In genomic region chr2:46315103-46315890, GRCh38 we compare ENCODE assay signal across 8 cellular contexts. TPM values are rescaled to one million over a fixed set of nuclear protein-coding genes. Genes with fewer than 3 reads are reported as not detected.
A peak's percentile ranks its signal among the peaks of the same experiment; 100 is the strongest.
DNase-seq lines count a peak whose midpoint lies in the region; ATAC-seq, FAIRE-seq and TF ChIP-seq lines count a peak whose summit lies in the region.

No MANE protein-coding gene starts in this region.

- TF ChIP-seq POLR2A in K562 (conservative IDR thresholded peaks at IDR 0.05), result 0 out of 2 replicates have a peak, but pooled peaks have one; percentile 42
- peak in 2 of 4 donors; percentile 50 to 52 for TF ChIP-seq POLR2A in upper lobe of left lung (IDR thresholded peaks at IDR 0.05)

- BruUV-seq in K562 (replicated peaks; lab: Mats Ljungman, UMichigan), result no TSS peak

- H3K9ac ChIP-seq in K562 (ENCODE audit: insufficient read depth in 1 of 2, low read depth in 2 of 2, low read length in 2 of 2), result peak overlapping the region; percentile 57 to 77

- DNase-seq in AG09309 (ENCODE audit: low read depth) (peak; percentile 87), KBM-7 (peak; percentile 34), K562 (ENCODE audit: extremely low read depth in 1 of 4, low spot score in 3 of 4) (peak; percentile 75 to 92 (median 82)), left lung (peak; percentile 83 to 84), upper lobe of left lung (peak in 1 of 2 donors; percentile 90), GF-D8 (lab: John Stamatoyannopoulos, UW) (no peak), iPS-NIHi11 (ENCODE audit: low spot score) (no peak)

- H4K20me1 ChIP-seq in K562 (replicated peaks; ENCODE audit: control insufficient read depth, insufficient read depth, low read length), result no peaks in the 10 kb centered on the region

- TF ChIP-seq CTCF in AG09309 (IDR thresholded peaks at IDR 0.05; ENCODE audit: control insufficient read depth, insufficient read depth, low read depth, low read length, missing control alignments), result no peak
- no peak for TF ChIP-seq CTCF in K562 (IDR thresholded peaks at IDR 0.05 in 2 of 3, conservative IDR thresholded peaks at IDR 0.05 in 1 of 3; ENCODE audit: insufficient read depth in 2 of 3, low read depth in 1 of 3, low read length in 3 of 3)
- no peak for TF ChIP-seq CTCF in left lung (IDR thresholded peaks at IDR 0.05)
- TF ChIP-seq CTCF in upper lobe of left lung (IDR thresholded peaks at IDR 0.05), result peak in 1 of 6 experiments; percentile 5

- peak overlapping the region; percentile 62 for H3K4me2 ChIP-seq in K562 (ENCODE audit: insufficient read depth, low read length)

- 0 out of 4 replicates have a peak, but pooled peaks of 1 of the 2 experiments have one; percentile 10 for TF ChIP-seq RAD21 in K562 (CRISPR knock-in tag; conservative IDR thresholded peaks at IDR 0.05 in 1 of 2, IDR thresholded peaks at IDR 0.05 in 1 of 2)

- intact Hi-C loops in K562 (cut with micrococcal nuclease) (loop anchor here (1.0 to 10.0 kb wide), 2 partner anchors 25 to 120 kb away; no protein-coding TSS in a partner anchor), left lung (cut with DNase I) (no loop called here)

- TF ChIP-seq EP300 in K562 (IDR thresholded peaks at IDR 0.05; ENCODE audit: low read length) (peak; percentile 88), upper lobe of left lung (IDR thresholded peaks at IDR 0.05) (peak in 3 of 4 donors; percentile 61 to 93 (median 80))

- H3K79me2 ChIP-seq in K562 (ENCODE audit: control insufficient read depth, insufficient read depth, low read length), result peaks cover 4% of the 10 kb centered on the region; the same call in 1 of the 3 replicates

- H2AFZ ChIP-seq in K562 (ENCODE audit: low read depth, low read length), result peak overlapping the region; percentile 61

- CTCF ChIA-PET in K562 (lab: Yijun Ruan, JAX; ENCODE audit: low intra/inter-chr PET ratio), result no interaction called here

- H3K4me3 ChIP-seq in AG09309 (ENCODE audit: control insufficient read depth, low read depth, low read length), result no peak overlapping the region
- no peak overlapping the region for H3K4me3 ChIP-seq in K562
- no peak overlapping the region for H3K4me3 ChIP-seq in left lung
- H3K4me3 ChIP-seq in upper lobe of left lung, result peak overlapping the region in 1 of 4 donors; percentile 1

- peak; percentile 93 for FAIRE-seq in K562 (lab: Jason Lieb, UNC)

- peaks cover 10% of the 10 kb centered on the region for H3K9me1 ChIP-seq in K562 (ENCODE audit: control insufficient read depth, insufficient read depth, low read length)

- WGBS in K562 (ENCODE audit: insufficient coverage, low coverage, missing lambda C conversion rate), result under 1% methylated on average over 10 of the region's 11 CpGs
- 23 to 32% methylated on average over 9 to 11 of the region's 11 CpGs for WGBS in upper lobe of left lung, 2 donors

- H3K27ac ChIP-seq in K562 (ENCODE audit: extremely low read depth, low read depth, low read length), result peak overlapping the region; percentile 86
- peak overlapping the region; percentile 66 to 82 for H3K27ac ChIP-seq in left lung
- peak overlapping the region; percentile 80 to 98 (median 96) for H3K27ac ChIP-seq in upper lobe of left lung

- H3K27me3 ChIP-seq in K562 (ENCODE audit: control insufficient read depth in 2 of 2, insufficient read depth in 2 of 2, low read length in 2 of 2), result no peaks in the 10 kb centered on the region
- H3K27me3 ChIP-seq in left lung, result no peaks in the 10 kb centered on the region
- H3K27me3 ChIP-seq in upper lobe of left lung, result no peaks in the 10 kb centered on the region

- H3K4me1 ChIP-seq in K562 (replicated peaks in 1 of 2; ENCODE audit: control insufficient read depth in 2 of 2, insufficient read depth in 2 of 2, low read length in 2 of 2) (peaks cover 24 to 61% of the 10 kb centered on the region in 2 experiments), left lung (peaks cover 48 to 95% of the 10 kb centered on the region in 2 donors), upper lobe of left lung (peaks cover 71 to 99% (median 93%) of the 10 kb centered on the region in 4 donors)

- H3K36me3 ChIP-seq in K562 (ENCODE audit: control insufficient read depth, insufficient read depth, low read length), result no peaks in the 10 kb centered on the region
- no peaks in the 10 kb centered on the region for H3K36me3 ChIP-seq in left lung
- peaks cover 0 to 19% (median 4%) of the 10 kb centered on the region in 4 donors for H3K36me3 ChIP-seq in upper lobe of left lung

- ATAC-seq in K562 (peak; percentile 89), left lung (peak; percentile 82), upper lobe of left lung (ENCODE audit: low FRiP score in 2 of 2) (peak; percentile 91 to 94), HG03378 (IDR thresholded peaks at IDR 0.05; ENCODE audit: unreplicated experiment) (no peak)

- H3K9me3 ChIP-seq in K562 (replicated peaks; ENCODE audit: control insufficient read depth, insufficient read depth, low read depth, low read length) (no peaks in the 10 kb centered on the region), left lung (no peaks in the 10 kb centered on the region), upper lobe of left lung (no peaks in the 10 kb centered on the region)

- POLR2A ChIA-PET in K562 (lab: Yijun Ruan, JAX), result interaction anchor here (1.0 to 2.6 kb wide), 6 partner anchors 10 to 42 kb away, joined by 3 to 8 read pairs (median 5); partner anchors contain the start of gene EPAS1

- in situ Hi-C loops in KBM-7 (cut with MboI; ENCODE audit: low pct_unique_long_range_greater_than_20kb, low sequenced_read_pairs) (no loop called here), K562 (cut with MboI) (no loop called here)

TF ChIP-seq in K562, 482 proteins besides CTCF, POLR2A, EP300 and RAD21 (continues in another document):
- TF ChIP-seq NFATC3 (IDR thresholded peaks at IDR 0.05), result 0 out of 2 replicates have a peak, but pooled peaks have one; percentile 57
- no peak for TF ChIP-seq HCFC1 (IDR thresholded peaks at IDR 0.05; ENCODE audit: low read depth, low read length)
- TF ChIP-seq PHTF2 (CRISPR knock-in tag; IDR thresholded peaks at IDR 0.05), result 0 out of 2 replicates have a peak, but pooled peaks have one; percentile 61
- TF ChIP-seq ZNF668 (CRISPR knock-in tag; IDR thresholded peaks at IDR 0.05), result peak; percentile 81
- TF ChIP-seq, protein P1, sequence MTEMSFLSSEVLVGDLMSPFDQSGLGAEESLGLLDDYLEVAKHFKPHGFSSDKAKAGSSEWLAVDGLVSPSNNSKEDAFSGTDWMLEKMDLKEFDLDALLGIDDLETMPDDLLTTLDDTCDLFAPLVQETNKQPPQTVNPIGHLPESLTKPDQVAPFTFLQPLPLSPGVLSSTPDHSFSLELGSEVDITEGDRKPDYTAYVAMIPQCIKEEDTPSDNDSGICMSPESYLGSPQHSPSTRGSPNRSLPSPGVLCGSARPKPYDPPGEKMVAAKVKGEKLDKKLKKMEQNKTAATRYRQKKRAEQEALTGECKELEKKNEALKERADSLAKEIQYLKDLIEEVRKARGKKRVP (CRISPR knock-in tag; IDR thresholded peaks at IDR 0.05), result peak; percentile 31; the same call in 1 of the 2 replicates
- peak; percentile 65; the same call in 1 of the 2 replicates for TF ChIP-seq BACH1 (tag; IDR thresholded peaks at IDR 0.05)
- peak; percentile 95 for TF ChIP-seq ATF7 (IDR thresholded peaks at IDR 0.05)
- peak; percentile 13 to 86; a peak in 3 of 4 replicates for TF ChIP-seq RCOR1 (IDR thresholded peaks at IDR 0.05; ENCODE audit: borderline replicate concordance in 1 of 2, low read depth in 2 of 2, low read length in 2 of 2)
- 0 out of 2 replicates have a peak, but pooled peaks have one; percentile 18 for TF ChIP-seq ZFP1 (CRISPR knock-in tag; IDR thresholded peaks at IDR 0.05)
- no peak; the same call in 1 of the 2 replicates for TF ChIP-seq MAX (CRISPR knock-in tag; IDR thresholded peaks at IDR 0.05)
- peak; percentile 97 for TF ChIP-seq NFIC (IDR thresholded peaks at IDR 0.05)
- no peak for TF ChIP-seq TARDBP (IDR thresholded peaks at IDR 0.05)
- TF ChIP-seq DMBX1 (CRISPR knock-in tag; IDR thresholded peaks at IDR 0.05; ENCODE audit: borderline replicate concordance), result peak; percentile 75; the same call in 1 of the 2 replicates

RNA-seq across cellular contexts. Expression of gene EPAS1, which starts 18.1 kb away (rescaled TPM):
- total RNA-seq in K562 (2011; cell fraction: chromatin; rRNA removed; ENCODE audit: low replicate concordance), result 16.7 and 39.1 TPM in 2 replicates
- 11.2 and 15.0 TPM in 2 replicates for total RNA-seq in K562 (2011; cell fraction: nucleolus; rRNA removed)
- 13.9 and 14.0 TPM in 2 replicates for total RNA-seq in K562 (2011; cell fraction: nucleoplasm; rRNA removed)
- total RNA-seq in K562 (2014; rRNA removed) (1.8 and 4.3 TPM in 2 replicates), K562 (2014; rRNA removed; fragmentation: Illumina TruSeq; extraction: Trizol) (2.6 and 4.1 TPM in 2 replicates), K562 (2015; rRNA removed; fragmentation: Illumina TruSeq; extraction: Trizol) (5.3 and 5.6 TPM in 2 replicates), K562 (2021) (9.9 and 11.2 TPM in 2 replicates), left lung (100 to 1,000 TPM; 590 to 962 TPM), upper lobe of left lung (1,000 to 10,000 TPM in 4 of 6 donors, 100 to 1,000 TPM in 2; 440 to 1,878 (median 1,131) TPM)
- polyA plus RNA-seq in K562 (2011; rRNA removed) (4.1 and 14.1 TPM in 2 replicates), K562 (2014; fragmentation: Illumina TruSeq; extraction: Trizol) (4.6 and 6.2 TPM in 2 replicates), K562 (2014; fragmentation: Nextera tagmentation; extraction: Ambion mirVana) (under 1 TPM; 0.25 to 0.56 TPM), K562 (2014; rRNA removed) (2.9 and 3.6 TPM in 2 replicates)
- 3.4 and 4.8 TPM in 2 replicates for polyA plus RNA-seq in K562 (2011; cell fraction: cytosol; rRNA removed)
- polyA plus RNA-seq in K562 (2011; cell fraction: nucleus; rRNA removed), result 15.8 and 17.6 TPM in 2 replicates
- 13.3 and 35.0 TPM in 2 replicates for polyA plus RNA-seq in K562 (2012)
- 6.0 and 12.7 TPM in 2 replicates for polyA minus RNA-seq in K562 (2011; rRNA and poly(A)+ RNA removed)
- polyA minus RNA-seq in K562 (2011; cell fraction: cytosol; rRNA and poly(A)+ RNA removed), result 6.8 and 16.1 TPM in 2 replicates
- polyA minus RNA-seq in K562 (2011; cell fraction: nucleus; rRNA and poly(A)+ RNA removed), result 14.5 and 17.2 TPM in 2 replicates

Comparison
In these comparisons a context has a peak if more than half of its experiments do, and no peak if none do; other contexts are left out.
1. DNase-seq: peak in AG09309 (single experiment), KBM-7 (single experiment), K562 (4 of 4) and left lung (2 of 2); none in GF-D8 (single experiment) and iPS-NIHi11 (single experiment).
2. RNA of gene EPAS1, which starts 18.1 kb away (total RNA-seq): 440 to 1,878 TPM in upper lobe of left lung and 590 to 962 TPM in left lung; 1.8 to 39.1 TPM in K562; every median in the first group is over 10 times any median in the second.
3. Peak in every context shown above with its lines, with median percentiles within 50 percentile points of each other: H3K27ac ChIP-seq.